Comparison of ENCODE assay signal across 1 cellular context in the genomic region with DNA sequence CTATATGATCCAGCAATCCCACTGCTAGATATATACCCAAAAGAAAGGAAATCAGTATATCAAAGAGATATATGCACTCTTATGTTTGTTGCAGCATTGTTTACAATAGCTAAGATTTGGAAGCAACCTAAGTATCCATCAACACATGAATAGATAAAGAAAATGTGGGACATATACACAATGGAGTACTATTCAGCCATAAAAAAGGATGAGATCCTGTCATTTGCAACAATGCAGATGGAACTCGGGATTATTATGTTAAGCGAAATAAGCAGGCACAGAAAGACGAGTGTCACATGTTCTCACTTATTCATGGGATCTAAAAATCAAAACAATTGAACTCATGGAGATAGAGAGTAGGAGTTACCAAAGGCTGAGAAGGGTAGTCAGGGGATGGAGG. TPM values are rescaled to one million over a fixed set of nuclear protein-coding genes. Genes with fewer than 3 reads are reported as not detected.
"Had no signal": no experiment of that assay in that cellular context is flagged by ENCODE, and none has a peak within 500 bp of the region (broad histone marks: within the 10 kb centered on the region; RNA-seq: fewer than 3 reads in every experiment).

No MANE protein-coding gene starts in this region.

RNA-seq across cellular contexts. Expression of gene SLC44A5, which starts 17.5 kb away (rescaled TPM):
- total RNA-seq: G401 had no signal
